12 cellular contexts compared by ENCODE assay signal in the genomic region with DNA sequence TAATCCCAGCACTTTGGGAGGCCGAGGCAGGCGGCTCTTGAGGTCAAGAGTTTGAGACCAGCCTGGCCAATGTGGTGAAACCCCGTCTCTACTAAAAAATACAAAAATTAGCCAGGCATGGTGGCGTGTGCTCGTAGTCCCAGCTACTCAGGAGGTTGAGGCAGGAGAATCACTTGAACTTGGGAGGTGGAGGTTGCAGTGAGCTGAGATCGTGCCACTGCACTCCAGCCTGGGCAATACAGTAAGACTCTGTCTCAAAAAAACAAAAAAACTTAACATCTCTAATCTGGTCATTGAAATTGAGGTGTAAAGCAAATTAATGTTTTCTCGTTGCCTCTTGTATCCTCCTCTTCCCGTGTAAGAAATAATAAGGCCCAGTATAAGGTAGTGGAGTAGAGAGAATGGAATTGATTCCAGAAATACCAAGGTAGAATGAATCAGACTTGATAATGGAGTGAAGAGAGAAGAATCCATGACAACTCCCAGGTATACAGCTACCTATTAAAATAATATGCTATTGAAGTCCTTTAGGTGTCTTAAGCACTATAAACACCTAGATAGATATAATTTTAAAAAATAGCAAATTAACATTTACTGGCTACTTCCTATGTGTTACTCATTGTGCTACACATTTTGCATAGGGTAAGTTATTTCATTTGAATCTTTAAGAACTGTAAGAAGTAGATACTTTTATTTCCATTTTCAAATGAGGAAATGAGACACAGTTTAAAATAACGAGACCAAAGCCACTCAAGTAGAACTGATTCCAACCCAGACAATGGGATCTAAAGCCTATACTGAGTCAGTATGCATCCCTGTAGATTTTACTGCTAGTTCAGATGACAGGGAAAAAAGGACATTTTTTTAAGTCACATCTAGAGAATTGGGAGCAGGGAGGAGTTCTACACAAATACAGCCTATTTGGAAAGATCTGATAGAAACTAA. TPM values are rescaled to one million over a fixed set of nuclear protein-coding genes. Genes with fewer than 3 reads are reported as not detected.
DNase-seq lines count a peak whose midpoint lies in the region; ATAC-seq and TF ChIP-seq lines count a peak whose summit lies in the region.
"Had no signal": no experiment of that assay in that cellular context is flagged by ENCODE, and none has a peak within 500 bp of the region (broad histone marks: within the 10 kb centered on the region; RNA-seq: fewer than 3 reads in every experiment).

No MANE protein-coding gene starts in this region.

- DNase-seq in Caco-2 = no peak
- peak; percentile 49 for DNase-seq in NAMALWA (ENCODE audit: low spot score)
- DNase-seq in immature natural killer cell = no peak
- no peak for DNase-seq in NCI-H446 (lab: John Stamatoyannopoulos, UW)
- DNase-seq in stimulated activated CD4-positive, alpha-beta T cell treated with anti-CD3 and anti-CD28 coated beads, Interleukin-12 subunit alpha, Interleukin-12 subunit beta, amount 100 ng/mL, for 4 hours = no peak
- DNase-seq: adrenal gland, NCI-H1694 treated with DMSO at 0.1 percent for 48 hours had no signal

- peaks cover 37% of the 10 kb centered on the region for H3K4me1 ChIP-seq in Caco-2

- POLR2A ChIA-PET in Caco-2 (lab: Charles Lee) = interaction anchor here (1.0 kb wide), 1 partner anchor 23 kb away, joined by 3 read pairs; the partner anchor contains the start of gene RAP1B

- peak overlapping the region; percentile 39 for H3K27ac Mint-ChIP-seq in Caco-2 (ENCODE audit: unreplicated experiment)
- peak overlapping the region; percentile 77 to 91 (median 84) for H3K27ac Mint-ChIP-seq in immature natural killer cell
- H3K27ac Mint-ChIP-seq: GM23338 had no signal

- no TSS peak for BruUV-seq in Caco-2 (replicated peaks; lab: Mats Ljungman, UMichigan)

- H3K36me3 Mint-ChIP-seq in Caco-2 (ENCODE audit: insufficient read depth, unreplicated experiment) (peaks cover 38% of the 10 kb centered on the region), immature natural killer cell (peaks cover 0 to 12% (median 11%) of the 10 kb centered on the region in 3 donors)

- H3K4me3 Mint-ChIP-seq in Caco-2 (ENCODE audit: unreplicated experiment) = no peak overlapping the region
- H3K4me3 Mint-ChIP-seq in immature natural killer cell = peak overlapping the region; percentile 40 to 74 (median 68)
- H3K4me3 Mint-ChIP-seq: GM23338 had no signal

- CTCF ChIA-PET in Caco-2 (lab: Charles Lee) = no interaction called here

- H3K27me3 ChIP-seq in Caco-2 (replicated peaks; ENCODE audit: control insufficient read depth, insufficient read depth, low read length) = no peaks in the 10 kb centered on the region
- H3K27me3 ChIP-seq: adrenal gland had no signal

- H3K4me3 ChIP-seq in Caco-2 (ENCODE audit: low read depth, low read length) = no peak overlapping the region
- H3K4me3 ChIP-seq: adrenal gland, GM23338, skin epidermis had no signal

- H3K4me1 Mint-ChIP-seq in Caco-2 (ENCODE audit: low read depth, unreplicated experiment) (peaks cover 33% of the 10 kb centered on the region), immature natural killer cell (peaks cover 95 to 98% of the 10 kb centered on the region in 2 donors)

- H3K9me3 ChIP-seq in Caco-2 = no peaks in the 10 kb centered on the region
- H3K9me3 ChIP-seq: adrenal gland had no signal

- H3K9me3 Mint-ChIP-seq in Caco-2 (ENCODE audit: unreplicated experiment) (no peaks in the 10 kb centered on the region), immature natural killer cell (no peaks in the 10 kb centered on the region)
- H3K9me3 Mint-ChIP-seq: GM23338 had no signal

- intact Hi-C loops in Caco-2 (cut with micrococcal nuclease; ENCODE audit: unreplicated experiment) = no loop called here

- TF ChIP-seq CTCF in Caco-2 (IDR thresholded peaks at IDR 0.05; ENCODE audit: insufficient read depth in 1 of 2, low read depth in 1 of 2, low read length in 1 of 2, severe bottlenecking in 1 of 2, unreplicated experiment in 1 of 2) = no peak

- no peaks in the 10 kb centered on the region for H3K27me3 Mint-ChIP-seq in Caco-2 (ENCODE audit: insufficient read depth, unreplicated experiment)
- H3K27me3 Mint-ChIP-seq in immature natural killer cell (ENCODE audit: low read depth in 3 of 3) = peaks cover 0 to 20% (median 6%) of the 10 kb centered on the region in 3 donors

- ATAC-seq in GM21529 (IDR thresholded peaks at IDR 0.05; ENCODE audit: unreplicated experiment) = peak; percentile 37
- ATAC-seq in HG03460 (IDR thresholded peaks at IDR 0.05; ENCODE audit: unreplicated experiment) = no peak
- ATAC-seq in HG02885 (IDR thresholded peaks at IDR 0.05; ENCODE audit: poor library complexity, unreplicated experiment) = no peak
- ATAC-seq: GM23338 had no signal

- no peaks in the 10 kb centered on the region for H3K36me3 ChIP-seq in Caco-2 (ENCODE audit: control insufficient read depth, insufficient read depth, low read length)
- H3K36me3 ChIP-seq: adrenal gland had no signal

RNA-seq across cellular contexts. Expression of gene RAP1B, which starts 23.2 kb away (rescaled TPM):
- total RNA-seq in Caco-2 (2022) = 216 and 239 TPM in 2 replicates
- 1,000 to 10,000 TPM; 1,248 to 1,847 (median 1,256) TPM for polyA plus RNA-seq in immature natural killer cell

RNA-seq across cellular contexts. Expression of gene NUP107, which starts 52.9 kb away (rescaled TPM):
- 119 and 125 TPM in 2 replicates for total RNA-seq in Caco-2 (2022)
- 10 to 100 TPM; 24.9 to 48.8 (median 42.3) TPM for polyA plus RNA-seq in immature natural killer cell
